ENCODE assay signal across 8 cellular contexts in genomic region chr7:30845426-30846135, GRCh38.
DNase-seq lines count a peak whose midpoint lies in the region; ATAC-seq, FAIRE-seq and TF ChIP-seq lines count a peak whose summit lies in the region.

No MANE protein-coding gene starts in this region.

- H3K4me3 ChIP-seq in astrocyte of the spinal cord (ENCODE audit: low read depth, low read length) (no peak overlapping the region), right atrium auricular region (no peak overlapping the region), skeletal muscle tissue (ENCODE audit: low read length in 3 of 3) (no peak overlapping the region)

- H3K9ac ChIP-seq in skeletal muscle tissue (ENCODE audit: low read depth in 1 of 3, low read length in 3 of 3), result peak overlapping the region in 1 of 3 donors; percentile 25

- H3K27me3 ChIP-seq in right atrium auricular region (no peaks in the 10 kb centered on the region), skeletal muscle tissue (ENCODE audit: control insufficient read depth in 3 of 3, insufficient read depth in 3 of 3, low read length in 3 of 3) (no peaks in the 10 kb centered on the region)

- H3K27ac ChIP-seq in right atrium auricular region (peak overlapping the region; percentile 59 to 60), skeletal muscle tissue (ENCODE audit: low read depth, low read length) (peak overlapping the region; percentile 63)

- H3K36me3 ChIP-seq in right atrium auricular region (no peaks in the 10 kb centered on the region), skeletal muscle tissue (ENCODE audit: control insufficient read depth in 3 of 3, insufficient read depth in 3 of 3, low read length in 3 of 3) (no peaks in the 10 kb centered on the region)

- TF ChIP-seq CTCF in astrocyte of the spinal cord (IDR thresholded peaks at IDR 0.05; ENCODE audit: low read depth, low read length), result no peak
- no peak for TF ChIP-seq CTCF in right atrium auricular region (IDR thresholded peaks at IDR 0.05)

- H3K4me1 ChIP-seq in right atrium auricular region (peaks cover 0 to 52% of the 10 kb centered on the region in 2 donors), skeletal muscle tissue (ENCODE audit: control insufficient read depth in 3 of 3, insufficient read depth in 3 of 3, low read length in 3 of 3) (peaks cover 16 to 36% (median 17%) of the 10 kb centered on the region in 3 donors)

- in situ Hi-C loops in astrocyte of the spinal cord (cut with HindIII; ENCODE audit: low sequenced_read_pairs), result no loop called here

- FAIRE-seq in H54 (lab: Jason Lieb, UNC), result no peak

- H3K9me3 ChIP-seq in right atrium auricular region (no peaks in the 10 kb centered on the region), skeletal muscle tissue (ENCODE audit: control insufficient read depth in 3 of 3, low read length in 3 of 3) (no peaks in the 10 kb centered on the region)

- peak; percentile 77 for DNase-seq in H54 (ENCODE audit: insufficient read length, low spot score)
- DNase-seq in astrocyte of the spinal cord (ENCODE audit: low read depth, low spot score), result peak; percentile 33
- DNase-seq in right atrium auricular region (ENCODE audit: low spot score), result peak; percentile 72
- DNase-seq in activated CD4-positive, alpha-beta T cell treated with anti-CD3 and anti-CD28 coated beads for 4 hours, result no peak
- DNase-seq in HuH-7 (ENCODE audit: low spot score), result no peak

- ATAC-seq in HG02623 (IDR thresholded peaks at IDR 0.05; ENCODE audit: unreplicated experiment) (no peak), HG03520 (IDR thresholded peaks at IDR 0.05; ENCODE audit: unreplicated experiment) (no peak)

- TF ChIP-seq POLR2A in H54 (IDR thresholded peaks at IDR 0.05; ENCODE audit: low read depth, low read length), result no peak

Comparison
In these comparisons a context has a peak if more than half of its experiments do, and no peak if none do; other contexts are left out.
1. DNase-seq: peak in H54 (single experiment), astrocyte of the spinal cord (single experiment) and right atrium auricular region (single experiment); none in activated CD4-positive, alpha-beta T cell treated with anti-CD3 and anti-CD28 coated beads for 4 hours (0 of 2) and HuH-7 (single experiment).